21 cellular contexts compared by ENCODE assay signal in the genomic region with DNA sequence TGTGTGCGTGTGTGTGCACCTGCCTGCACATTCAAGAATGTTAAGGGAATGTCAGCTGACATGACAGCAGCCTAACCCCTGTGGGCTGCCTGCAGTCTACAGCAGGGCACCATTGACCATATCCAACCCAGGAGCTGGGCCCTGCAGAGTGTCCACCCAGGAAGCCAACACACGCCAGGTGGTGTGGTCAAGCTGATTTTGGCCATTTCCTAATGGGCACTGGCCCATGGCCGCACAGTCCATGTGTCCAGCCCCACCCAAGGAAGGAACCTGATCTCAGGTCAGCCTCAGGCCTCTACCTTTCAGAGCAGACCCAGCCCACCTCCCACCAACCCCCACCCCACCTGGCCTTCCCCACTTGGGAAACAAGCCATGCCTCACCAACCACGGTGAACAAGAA.
DNase-seq lines count a peak whose midpoint lies in the region; ATAC-seq, FAIRE-seq and TF ChIP-seq lines count a peak whose summit lies in the region.
"Had no signal": no experiment of that assay in that cellular context is flagged by ENCODE, and none has a peak within 500 bp of the region (broad histone marks: within the 10 kb centered on the region; RNA-seq: fewer than 3 reads in every experiment).

No MANE protein-coding gene starts in this region.

- TF ChIP-seq RAD21 in Ishikawa (IDR thresholded peaks at IDR 0.05; ENCODE audit: low read depth) = peak; percentile 5; the same call in 1 of the 2 replicates
- TF ChIP-seq RAD21 in H1 (IDR thresholded peaks at IDR 0.05 in 1 of 2, conservative IDR thresholded peaks at IDR 0.05 in 1 of 2; ENCODE audit: low read depth in 2 of 2, low read length in 2 of 2) = no peak

- H3K56ac ChIP-seq in H1 (replicated peaks; ENCODE audit: insufficient read length, low read depth, low read length) = no peak overlapping the region

- TF ChIP-seq CTCF in H1 (IDR thresholded peaks at IDR 0.05; ENCODE audit: control extremely low read depth in 1 of 3, insufficient read depth in 1 of 3, low read depth in 1 of 3, low read length in 3 of 3) (no peak), stomach (IDR thresholded peaks at IDR 0.05) (no peak)

- H2BK120ac ChIP-seq in H1 (replicated peaks; ENCODE audit: low read depth, low read length) = no peak overlapping the region

- H3K36me3 ChIP-seq in H1 (ENCODE audit: control insufficient read depth in 2 of 4, insufficient read depth in 4 of 4, low read length in 3 of 4) (peaks cover 0 to 4% (median under 1%) of the 10 kb centered on the region in 4 experiments; a peak in 3 of 8 replicates), stomach (no peaks in the 10 kb centered on the region)

- intact Hi-C loops in Right ventricle myocardium superior (cut with DNase I) (no loop called here), left ventricle myocardium superior (cut with micrococcal nuclease) (no loop called here), stomach (cut with DNase I; ENCODE audit: low total_unique reads) (no loop called here)

- no peak overlapping the region; the same call in 1 of the 2 replicates for H2BK15ac ChIP-seq in H1 (ENCODE audit: low read length)

- no peak overlapping the region for H4K91ac ChIP-seq in H1 (replicated peaks; ENCODE audit: insufficient read length, low read length)

- peak overlapping the region; percentile 46 for H2BK5ac ChIP-seq in H1 (ENCODE audit: low read depth, low read length)

- no peak overlapping the region for H3K14ac ChIP-seq in H1 (ENCODE audit: insufficient read length)

- H3K27ac ChIP-seq in H1 (ENCODE audit: low read depth, low read length) (no peak overlapping the region), stomach (no peak overlapping the region)
- H3K27ac ChIP-seq: 22Rv1, A549, C4-2B had no signal

- H2AK5ac ChIP-seq in H1 (ENCODE audit: low read depth, low read length) = peak overlapping the region; percentile 61; the same call in 1 of the 2 replicates

- no peak overlapping the region for H3K4me2 ChIP-seq in H1 (ENCODE audit: insufficient read depth in 1 of 2, low read depth in 2 of 2, low read length in 2 of 2)
- H3K4me2 ChIP-seq: A549 had no signal

- peak overlapping the region; percentile 53; the same call in 1 of the 2 replicates for H2BK12ac ChIP-seq in H1 (ENCODE audit: low read depth, low read length)

- DNase-seq in Right ventricle myocardium superior = peak; percentile 22
- no peak for DNase-seq in left ventricle myocardium superior
- no peak for DNase-seq in H1 (ENCODE audit: low read depth in 1 of 2, low spot score in 2 of 2)
- DNase-seq in HK-2 (ENCODE audit: unreplicated experiment) = no peak
- DNase-seq in stomach = no peak
- DNase-seq in activated CD8-positive, alpha-beta memory T cell treated with anti-CD3 and anti-CD28 coated beads for 24 hours = no peak
- DNase-seq: AML-193; Caco-2; Calu3; CD4-positive, alpha-beta T cell; CD8-positive, alpha-beta T cell; DMS79 treated with DMSO at 0.1 percent for 48 hours; GF-D8 had no signal

- H3K23me2 ChIP-seq in H1 (ENCODE audit: low read depth, low read length) = peaks cover 1% of the 10 kb centered on the region; the same call in 1 of the 2 replicates

- FAIRE-seq in H1 (lab: Jason Lieb, UNC) = no peak
- FAIRE-seq: A549, D721Med, G401.6, GM12891, GM19239 had no signal

- no peak overlapping the region for H3K9ac ChIP-seq in H1 (replicated peaks in 1 of 4; ENCODE audit: extremely low read depth in 1 of 4, low read depth in 3 of 4, low read length in 3 of 4)

- peaks cover 5 to 48% of the 10 kb centered on the region in 2 experiments; a peak in 3 of 4 replicates for H3K79me2 ChIP-seq in H1 (ENCODE audit: control insufficient read depth in 1 of 2, insufficient read depth in 2 of 2, low read length in 2 of 2)

- H4K20me1 ChIP-seq in H1 (replicated peaks in 1 of 2; ENCODE audit: control insufficient read depth in 1 of 2, insufficient read depth in 2 of 2, low read length in 2 of 2) = peaks cover 0 to 4% of the 10 kb centered on the region in 2 experiments

- ATAC-seq in Right ventricle myocardium superior (ENCODE audit: poor library complexity) (no peak), left ventricle myocardium superior (no peak)
- ATAC-seq: A549; CD8-positive, alpha-beta T cell had no signal

- H3K4me3 ChIP-seq in H1 (ENCODE audit: extremely low read depth in 1 of 4, insufficient read depth in 2 of 4, low read depth in 3 of 4, low read length in 4 of 4) = no peak overlapping the region
- no peak overlapping the region for H3K4me3 ChIP-seq in stomach
- H3K4me3 ChIP-seq: A549 had no signal

- no peak overlapping the region for H4K5ac ChIP-seq in H1 (ENCODE audit: insufficient read length, low read depth, low read length)

- H3K9me3 ChIP-seq in H1 (ENCODE audit: insufficient read depth in 2 of 2, low read depth in 1 of 2, low read length in 1 of 2) (no peaks in the 10 kb centered on the region), stomach (no peaks in the 10 kb centered on the region)
- H3K9me3 ChIP-seq: A549, Caco-2 had no signal

- no peak overlapping the region for H2AFZ ChIP-seq in H1 (ENCODE audit: low read length)

- 78% methylated on average over 4 of the region's 4 CpGs; no CpG with 5 or more reads in 1 of the 2 experiments for WGBS in H1 (ENCODE audit: extremely low coverage in 1 of 2, insufficient coverage in 1 of 2, insufficient read length in 1 of 2, insufficient replicate concordance in 2 of 2, low coverage in 1 of 2, low lambda C conversion rate in 2 of 2, missing lambda C conversion rate in 1 of 2), 2 experiments
- WGBS in stomach, 5 donors = 80 to 97% (median 92%) methylated on average over 4 of the region's 4 CpGs

- peak; percentile 79 for TF ChIP-seq EP300 in Ishikawa (IDR thresholded peaks at IDR 0.05; ENCODE audit: borderline replicate concordance)
- TF ChIP-seq EP300 in H1 (IDR thresholded peaks at IDR 0.05; ENCODE audit: borderline replicate concordance in 1 of 2, low read depth in 2 of 2, low read length in 2 of 2) = no peak
- TF ChIP-seq EP300 in stomach (IDR thresholded peaks at IDR 0.05) = no peak

- no peak overlapping the region for H3K23ac ChIP-seq in H1 (ENCODE audit: insufficient read length)

- H2BK20ac ChIP-seq in H1 (ENCODE audit: low read length) = peak overlapping the region; percentile 41; the same call in 1 of the 2 replicates

- CTCF ChIA-PET in H1 (lab: Charles Lee; ENCODE audit: partially characterized antibody) = interaction anchor here (0.7 to 1.0 kb wide), 2 partner anchors 111 to 183 kb away, joined by 3 read pairs; no protein-coding TSS in a partner anchor

- POLR2A ChIA-PET in H1 (lab: Charles Lee; ENCODE audit: partially characterized antibody) = interaction anchor here (0.9 kb wide), 1 partner anchor 103 kb away, joined by 3 read pairs; no protein-coding TSS in a partner anchor

- H3K4me1 ChIP-seq in H1 (replicated peaks in 1 of 4; ENCODE audit: control insufficient read depth in 3 of 4, insufficient read depth in 4 of 4, low read length in 3 of 4) (peaks cover 15 to 35% (median 21%) of the 10 kb centered on the region in 4 experiments), stomach (peaks cover 0 to 10% (median 0%) of the 10 kb centered on the region in 4 donors)
- H3K4me1 ChIP-seq: A549, Caco-2 had no signal

- H3K18ac ChIP-seq in H1 (ENCODE audit: extremely low read depth, low read length) = no peak overlapping the region

- H4K8ac ChIP-seq in H1 (ENCODE audit: extremely low read depth, insufficient read depth, low read length) = no peak overlapping the region

- no peak overlapping the region for H3K4ac ChIP-seq in H1 (replicated peaks; ENCODE audit: insufficient read length, low read depth, low read length)

- H3K27me3 ChIP-seq in H1 (replicated peaks in 1 of 4; ENCODE audit: control insufficient read depth in 3 of 4, extremely low read depth in 1 of 4, insufficient read depth in 3 of 4, low read length in 3 of 4) (no peaks in the 10 kb centered on the region), stomach (no peaks in the 10 kb centered on the region)

- peaks cover 9% of the 10 kb centered on the region for H3K79me1 ChIP-seq in H1 (ENCODE audit: low read depth, low read length)

- no peak for TF ChIP-seq POLR2A in H1 (IDR thresholded peaks at IDR 0.05; ENCODE audit: control extremely low read depth in 1 of 2, low read depth in 2 of 2, low read length in 2 of 2)
- TF ChIP-seq POLR2A in stomach (IDR thresholded peaks at IDR 0.05) = no peak

TF ChIP-seq in Ishikawa, 13 proteins besides CTCF, POLR2A, EP300 and RAD21:
- TF ChIP-seq, protein P1, sequence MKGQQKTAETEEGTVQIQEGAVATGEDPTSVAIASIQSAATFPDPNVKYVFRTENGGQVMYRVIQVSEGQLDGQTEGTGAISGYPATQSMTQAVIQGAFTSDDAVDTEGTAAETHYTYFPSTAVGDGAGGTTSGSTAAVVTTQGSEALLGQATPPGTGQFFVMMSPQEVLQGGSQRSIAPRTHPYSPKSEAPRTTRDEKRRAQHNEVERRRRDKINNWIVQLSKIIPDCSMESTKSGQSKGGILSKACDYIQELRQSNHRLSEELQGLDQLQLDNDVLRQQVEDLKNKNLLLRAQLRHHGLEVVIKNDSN (IDR thresholded peaks at IDR 0.05) = no peak
- TF ChIP-seq TCF12 (IDR thresholded peaks at IDR 0.05; ENCODE audit: low read depth) = peak; percentile 85

TF ChIP-seq in H1, 55 proteins besides CTCF, POLR2A, EP300 and RAD21:
- TF ChIP-seq, protein P2, sequence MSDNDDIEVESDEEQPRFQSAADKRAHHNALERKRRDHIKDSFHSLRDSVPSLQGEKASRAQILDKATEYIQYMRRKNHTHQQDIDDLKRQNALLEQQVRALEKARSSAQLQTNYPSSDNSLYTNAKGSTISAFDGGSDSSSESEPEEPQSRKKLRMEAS (IDR thresholded peaks at IDR 0.05) = no peak
- TF ChIP-seq TAF7 (optimal IDR thresholded peaks at IDR 0.05; ENCODE audit: borderline replicate concordance, low read depth, low read length) (no peak), TAF1 (IDR thresholded peaks at IDR 0.05; ENCODE audit: low read depth, low read length) (no peak), HDAC2 (IDR thresholded peaks at IDR 0.05; ENCODE audit: borderline replicate concordance in 1 of 2, low read depth in 2 of 2, low read length in 2 of 2) (no peak), GABPA (IDR thresholded peaks at IDR 0.05; ENCODE audit: borderline replicate concordance, insufficient read depth, low read length) (no peak), NRF1 (IDR thresholded peaks at IDR 0.05; ENCODE audit: low read depth, low read length) (no peak), PHF8 (conservative IDR thresholded peaks at IDR 0.05; ENCODE audit: low read depth, low read length) (no peak), RFX5 (IDR thresholded peaks at IDR 0.05; ENCODE audit: borderline replicate concordance, low read depth, low read length) (no peak), CHD2 (IDR thresholded peaks at IDR 0.05; ENCODE audit: low read length) (no peak), SRF (IDR thresholded peaks at IDR 0.05; ENCODE audit: low read depth, low read length) (no peak), ZNF274 (IDR thresholded peaks at IDR 0.05; ENCODE audit: borderline replicate concordance, extremely low read depth, low read length) (no peak), TCF12 (IDR thresholded peaks at IDR 0.05; ENCODE audit: low read depth, low read length) (no peak)
TF ChIP-seq in H1: peak in this region for 0.
